Comparison of ENCODE assay signal across 8 cellular contexts in the genomic region with DNA sequence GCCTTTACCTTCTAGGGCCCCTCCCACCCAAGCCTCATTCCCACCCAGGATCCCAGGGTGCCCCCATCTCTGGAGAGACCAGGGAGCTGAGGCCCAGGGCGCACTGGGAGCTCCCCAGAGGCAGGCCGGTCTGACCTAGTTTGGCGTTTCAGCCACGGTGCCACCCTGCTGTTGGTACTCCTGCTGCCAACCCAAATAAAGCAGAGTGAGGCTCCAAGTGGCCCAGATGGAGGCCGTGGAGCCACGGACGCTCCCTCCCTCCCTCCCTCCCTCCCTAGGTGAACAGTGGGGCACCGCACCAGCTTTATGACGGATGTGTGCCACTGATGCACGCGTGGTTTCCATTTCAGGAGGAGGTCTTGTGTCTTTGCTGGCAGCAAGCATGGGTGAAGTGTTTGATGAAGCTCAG. TPM values are rescaled to one million over a fixed set of nuclear protein-coding genes. Genes with fewer than 3 reads are reported as not detected.
DNase-seq lines count a peak whose midpoint lies in the region; ATAC-seq lines count a peak whose summit lies in the region.

No MANE protein-coding gene starts in this region.

- no peaks in the 10 kb centered on the region for H3K9me3 ChIP-seq in skeletal muscle satellite cell (replicated peaks; ENCODE audit: low read length)

- H3K4me3 ChIP-seq in GM08714 (ENCODE audit: low read length) = peak overlapping the region; percentile 85; the same call in 1 of the 2 replicates
- no peak overlapping the region for H3K4me3 ChIP-seq in skeletal muscle satellite cell (ENCODE audit: low read length)

- H3K9ac ChIP-seq in skeletal muscle satellite cell (ENCODE audit: low read depth, low read length) = no peak overlapping the region

- H3K36me3 ChIP-seq in skeletal muscle satellite cell (ENCODE audit: insufficient read depth, low read length) = no peaks in the 10 kb centered on the region

- H3K27me3 ChIP-seq in skeletal muscle satellite cell (ENCODE audit: control insufficient read depth, insufficient read depth, low read length) = no peaks in the 10 kb centered on the region

- ATAC-seq in HG02885 (IDR thresholded peaks at IDR 0.05; ENCODE audit: poor library complexity, unreplicated experiment) (no peak), GM19452 (IDR thresholded peaks at IDR 0.05; ENCODE audit: unreplicated experiment) (no peak), HG02610 (IDR thresholded peaks at IDR 0.05; ENCODE audit: unreplicated experiment) (no peak)

- peak; percentile 41 to 50 for DNase-seq in activated CD4-positive, alpha-beta T cell treated with anti-CD3 and anti-CD28 coated beads, Interleukin-2, amount 50 U/mL, for 48 hours
- DNase-seq in globus pallidus (ENCODE audit: low spot score) (peak; percentile 22), kidney tubule cell (ENCODE audit: low spot score) (no peak)

- H3K4me2 ChIP-seq in skeletal muscle satellite cell (ENCODE audit: low read length) = peak overlapping the region; percentile 99

- H3K4me1 ChIP-seq in skeletal muscle satellite cell (ENCODE audit: control insufficient read depth, insufficient read depth, low read length) = peaks cover 30% of the 10 kb centered on the region

RNA-seq across cellular contexts. Expression of gene INPP5A, which starts 1.8 kb away (rescaled TPM):
- 11.4 and 14.9 TPM in 2 replicates for total RNA-seq in skeletal muscle satellite cell (2012; rRNA removed)
